Comparison of ENCODE assay signal across 8 cellular contexts in genomic region chr7:106736508-106737201, GRCh38.
A peak's percentile ranks its signal among the peaks of the same experiment; 100 is the strongest.
DNase-seq lines count a peak whose midpoint lies in the region; ATAC-seq lines count a peak whose summit lies in the region.

No MANE protein-coding gene starts in this region.

- in situ Hi-C loops in G401 (cut with HindIII; ENCODE audit: low sequenced_read_pairs) = no loop called here

- DNase-seq in G401 (ENCODE audit: low spot score) (peak; percentile 37), HT-29 (ENCODE audit: low spot score) (peak; percentile 75), RPMI7951 (ENCODE audit: low read depth) (peak; percentile 84), amniotic stem cell (lab: John Stamatoyannopoulos, UW) (peak; percentile 61), iPS-NIHi7 (ENCODE audit: extremely low spot score) (peak; percentile 72), NCI-H82 (lab: John Stamatoyannopoulos, UW) (no peak)
- peak in 2 of 3 experiments; percentile 34 to 44 for DNase-seq in stimulated activated CD4-positive, alpha-beta T cell treated with anti-CD3 and anti-CD28 coated beads, TNF-alpha, amount 100 ng/mL, for 24 hours (ENCODE audit: low read depth in 3 of 3)

- peak; percentile 88 for ATAC-seq in GM21515 (IDR thresholded peaks at IDR 0.05; ENCODE audit: unreplicated experiment)
